17 cellular contexts compared by ENCODE assay signal in the genomic region with DNA sequence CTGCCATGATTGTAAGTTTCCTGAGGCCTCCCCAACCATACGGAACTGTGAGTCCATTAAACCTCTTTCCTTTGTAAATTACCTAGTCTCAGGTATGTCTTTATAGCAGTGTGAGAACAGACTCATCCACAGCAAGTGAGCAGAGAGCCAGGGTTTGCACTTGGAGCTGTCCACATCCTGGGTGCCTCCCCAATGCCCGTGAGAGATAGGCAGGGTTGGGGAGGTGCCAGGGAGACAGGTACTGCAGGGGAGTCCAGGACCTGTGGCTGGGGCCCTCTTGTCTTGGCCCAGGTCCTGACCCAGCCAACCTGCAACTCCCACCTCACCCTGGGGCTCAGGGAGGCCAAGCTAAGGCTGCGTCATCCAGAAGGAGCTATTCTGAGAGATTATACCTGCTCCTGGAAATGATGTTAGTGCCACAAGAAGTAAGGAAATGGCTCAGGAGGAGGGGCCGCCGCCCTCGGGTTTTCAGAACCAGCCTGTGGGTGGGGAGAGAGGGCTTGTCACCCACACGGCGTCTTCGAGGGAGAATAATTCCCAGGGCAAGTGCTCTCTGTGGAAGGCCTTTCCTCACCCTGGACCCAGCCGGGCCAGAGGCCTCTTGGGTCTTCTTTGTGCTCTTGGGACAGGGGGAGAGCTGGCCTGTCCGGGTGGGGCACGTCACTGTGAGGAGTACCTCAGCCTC.
A peak's percentile ranks its signal among the peaks of the same experiment; 100 is the strongest.
DNase-seq lines count a peak whose midpoint lies in the region; ATAC-seq and TF ChIP-seq lines count a peak whose summit lies in the region.
"Had no signal": no experiment of that assay in that cellular context is flagged by ENCODE, and none has a peak within 500 bp of the region (broad histone marks: within the 10 kb centered on the region; RNA-seq: fewer than 3 reads in every experiment).

No MANE protein-coding gene starts in this region.

- H3F3A ChIP-seq in neural progenitor cell (ENCODE audit: low read depth) = peaks cover 23% of the 10 kb centered on the region

- no peaks in the 10 kb centered on the region for H3K79me2 ChIP-seq in neural progenitor cell (ENCODE audit: low read depth)

- H3K9ac ChIP-seq in neural progenitor cell = no peak overlapping the region

- peak overlapping the region; percentile 88 for H3K27ac Mint-ChIP-seq in neural progenitor cell
- no peak overlapping the region for H3K27ac Mint-ChIP-seq in WTC11
- H3K27ac Mint-ChIP-seq in activated naive CD4-positive, alpha-beta T cell treated with anti-CD3 and anti-CD28 coated beads for 36 hours = no peak overlapping the region
- H3K27ac Mint-ChIP-seq: CD8-positive, alpha-beta T cell had no signal

- H3K4me3 Mint-ChIP-seq in neural progenitor cell (peak overlapping the region; percentile 54), WTC11 (no peak overlapping the region)
- no peak overlapping the region for H3K4me3 Mint-ChIP-seq in activated naive CD4-positive, alpha-beta T cell treated with anti-CD3 and anti-CD28 coated beads for 36 hours
- H3K4me3 Mint-ChIP-seq: CD8-positive, alpha-beta T cell had no signal

- no peak for TF ChIP-seq CTCF in neural progenitor cell (IDR thresholded peaks at IDR 0.05)
- TF ChIP-seq CTCF in WTC11 (IDR thresholded peaks at IDR 0.05) = no peak

- POLR2A ChIA-PET in WTC11 (lab: Charles Lee) = no interaction called here

- no peaks in the 10 kb centered on the region for H3K9me3 ChIP-seq in neural progenitor cell (ENCODE audit: low read depth)
- H3K9me3 ChIP-seq: A549 had no signal

- ATAC-seq in WTC11 = no peak
- ATAC-seq in GM18870 (IDR thresholded peaks at IDR 0.05; ENCODE audit: unreplicated experiment) = no peak
- ATAC-seq: A549; CD8-positive, alpha-beta T cell; K562 had no signal

- H2AFZ ChIP-seq in neural progenitor cell (replicated peaks) = no peak overlapping the region

- H3K27me3 ChIP-seq in neural progenitor cell = no peaks in the 10 kb centered on the region

- H3K36me3 ChIP-seq in neural progenitor cell = no peaks in the 10 kb centered on the region

- TF ChIP-seq RAD21 in Ishikawa (IDR thresholded peaks at IDR 0.05; ENCODE audit: low read depth) = no peak

- H3K4me1 ChIP-seq in neural progenitor cell = peaks cover 46% of the 10 kb centered on the region

- H3K27me3 Mint-ChIP-seq in neural progenitor cell (ENCODE audit: insufficient read depth, low read depth) (peaks cover 28% of the 10 kb centered on the region), WTC11 (ENCODE audit: low read depth) (peaks cover 13% of the 10 kb centered on the region)
- peaks cover 22% of the 10 kb centered on the region for H3K27me3 Mint-ChIP-seq in activated naive CD4-positive, alpha-beta T cell treated with anti-CD3 and anti-CD28 coated beads for 36 hours (ENCODE audit: low read depth)

- H3K4me1 Mint-ChIP-seq in neural progenitor cell (peaks cover 53% of the 10 kb centered on the region), WTC11 (peaks cover 55% of the 10 kb centered on the region)
- H3K4me1 Mint-ChIP-seq in activated naive CD4-positive, alpha-beta T cell treated with anti-CD3 and anti-CD28 coated beads for 36 hours (ENCODE audit: low read depth) = no peaks in the 10 kb centered on the region
- H3K4me1 Mint-ChIP-seq: CD14-positive monocyte had no signal

- H3K9me3 Mint-ChIP-seq in neural progenitor cell = peaks cover 12% of the 10 kb centered on the region
- H3K9me3 Mint-ChIP-seq in WTC11 = peaks cover 6% of the 10 kb centered on the region; the same call in 1 of the 2 replicates
- H3K9me3 Mint-ChIP-seq in activated naive CD4-positive, alpha-beta T cell treated with anti-CD3 and anti-CD28 coated beads for 36 hours = no peaks in the 10 kb centered on the region
- H3K9me3 Mint-ChIP-seq: CD8-positive, alpha-beta T cell had no signal

- intact Hi-C loops in head of caudate nucleus (cut with DNase I) = no loop called here
- intact Hi-C loops in activated naive CD4-positive, alpha-beta T cell treated with anti-CD3 and anti-CD28 coated beads for 36 hours (cut with micrococcal nuclease) = no loop called here

- no peak for TF ChIP-seq EP300 in Ishikawa (IDR thresholded peaks at IDR 0.05; ENCODE audit: borderline replicate concordance)

- CTCF ChIA-PET in WTC11 (lab: Charles Lee) = interaction anchor here (1.5 kb wide), 1 partner anchor 12 kb away, joined by 3 read pairs; no protein-coding TSS in a partner anchor
- CTCF ChIA-PET in activated naive CD4-positive, alpha-beta T cell treated with anti-CD3 and anti-CD28 coated beads for 36 hours (lab: Charles Lee) = no interaction called here

- H3K4me2 ChIP-seq in neural progenitor cell = no peak overlapping the region
- H3K4me2 ChIP-seq: A549 had no signal

- H3K4me3 ChIP-seq in neural progenitor cell = no peak overlapping the region
- H3K4me3 ChIP-seq: A549, K562 had no signal

- H3K36me3 Mint-ChIP-seq in neural progenitor cell (no peaks in the 10 kb centered on the region), WTC11 (no peaks in the 10 kb centered on the region)
- H3K36me3 Mint-ChIP-seq in activated naive CD4-positive, alpha-beta T cell treated with anti-CD3 and anti-CD28 coated beads for 36 hours (ENCODE audit: low read depth) = no peaks in the 10 kb centered on the region
- H3K36me3 Mint-ChIP-seq: CD14-positive monocyte; CD8-positive, alpha-beta T cell had no signal

- DNase-seq in caudate nucleus (lab: John Stamatoyannopoulos, UW) = peak in 42 of 61 donors; percentile 14 to 87 (median 46)
- DNase-seq in head of caudate nucleus = peak; percentile 36 to 92 (median 76)
- DNase-seq in neural progenitor cell (ENCODE audit: low spot score) = no peak
- DNase-seq in stimulated activated CD4-positive, alpha-beta T cell treated with anti-CD3 and anti-CD28 coated beads, Interleukin-4, amount 100 ng/mL, for 4 hours = no peak
- no peak for DNase-seq in WTC11 (ENCODE audit: low spot score)
- no peak for DNase-seq in activated naive CD4-positive, alpha-beta T cell treated with anti-CD3 and anti-CD28 coated beads for 36 hours
- DNase-seq: CD8-positive, alpha-beta T cell; COR-L47; DMS153; DMS79 treated with DMSO at 0.1 percent for 48 hours; EL; HCEC 1CT had no signal

- H3K27ac ChIP-seq in caudate nucleus (ENCODE audit: low read depth, low read length) = peak overlapping the region; percentile 54
- H3K27ac ChIP-seq in neural progenitor cell = no peak overlapping the region
- H3K27ac ChIP-seq: A549 had no signal

- no peaks in the 10 kb centered on the region for H4K20me1 ChIP-seq in neural progenitor cell (ENCODE audit: low read depth)

TF ChIP-seq in Ishikawa, 13 proteins besides CTCF, POLR2A, EP300 and RAD21:
- TF ChIP-seq, protein P1, sequence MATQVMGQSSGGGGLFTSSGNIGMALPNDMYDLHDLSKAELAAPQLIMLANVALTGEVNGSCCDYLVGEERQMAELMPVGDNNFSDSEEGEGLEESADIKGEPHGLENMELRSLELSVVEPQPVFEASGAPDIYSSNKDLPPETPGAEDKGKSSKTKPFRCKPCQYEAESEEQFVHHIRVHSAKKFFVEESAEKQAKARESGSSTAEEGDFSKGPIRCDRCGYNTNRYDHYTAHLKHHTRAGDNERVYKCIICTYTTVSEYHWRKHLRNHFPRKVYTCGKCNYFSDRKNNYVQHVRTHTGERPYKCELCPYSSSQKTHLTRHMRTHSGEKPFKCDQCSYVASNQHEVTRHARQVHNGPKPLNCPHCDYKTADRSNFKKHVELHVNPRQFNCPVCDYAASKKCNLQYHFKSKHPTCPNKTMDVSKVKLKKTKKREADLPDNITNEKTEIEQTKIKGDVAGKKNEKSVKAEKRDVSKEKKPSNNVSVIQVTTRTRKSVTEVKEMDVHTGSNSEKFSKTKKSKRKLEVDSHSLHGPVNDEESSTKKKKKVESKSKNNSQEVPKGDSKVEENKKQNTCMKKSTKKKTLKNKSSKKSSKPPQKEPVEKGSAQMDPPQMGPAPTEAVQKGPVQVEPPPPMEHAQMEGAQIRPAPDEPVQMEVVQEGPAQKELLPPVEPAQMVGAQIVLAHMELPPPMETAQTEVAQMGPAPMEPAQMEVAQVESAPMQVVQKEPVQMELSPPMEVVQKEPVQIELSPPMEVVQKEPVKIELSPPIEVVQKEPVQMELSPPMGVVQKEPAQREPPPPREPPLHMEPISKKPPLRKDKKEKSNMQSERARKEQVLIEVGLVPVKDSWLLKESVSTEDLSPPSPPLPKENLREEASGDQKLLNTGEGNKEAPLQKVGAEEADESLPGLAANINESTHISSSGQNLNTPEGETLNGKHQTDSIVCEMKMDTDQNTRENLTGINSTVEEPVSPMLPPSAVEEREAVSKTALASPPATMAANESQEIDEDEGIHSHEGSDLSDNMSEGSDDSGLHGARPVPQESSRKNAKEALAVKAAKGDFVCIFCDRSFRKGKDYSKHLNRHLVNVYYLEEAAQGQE (IDR thresholded peaks at IDR 0.05; ENCODE audit: low read depth) = peak; percentile 55
- no peak for TF ChIP-seq TEAD4 (IDR thresholded peaks at IDR 0.05)

TF ChIP-seq in WTC11, 78 proteins besides CTCF, POLR2A, EP300 and RAD21:
- no peak for TF ChIP-seq KAT7 (CRISPR knock-in tag; IDR thresholded peaks at IDR 0.05; ENCODE audit: borderline replicate concordance)
- no peak for TF ChIP-seq TP53 (CRISPR knock-in tag; IDR thresholded peaks at IDR 0.05)
- TF ChIP-seq GRHL2 (CRISPR knock-in tag; IDR thresholded peaks at IDR 0.05; ENCODE audit: insufficient replicate concordance, severe bottlenecking) = no peak

Comparison
In these comparisons a context has a peak if more than half of its experiments do, and no peak if none do; other contexts are left out.
1. DNase-seq: peak in caudate nucleus (42 of 61) and head of caudate nucleus (42 of 42); none in neural progenitor cell (single experiment), stimulated activated CD4-positive, alpha-beta T cell treated with anti-CD3 and anti-CD28 coated beads, Interleukin-4, amount 100 ng/mL, for 4 hours (0 of 2), WTC11 (single experiment) and activated naive CD4-positive, alpha-beta T cell treated with anti-CD3 and anti-CD28 coated beads for 36 hours (single experiment).